Comparison of ENCODE assay signal across 12 cellular contexts in genomic region chr7:43640679-43641078, GRCh38. TPM values are rescaled to one million over a fixed set of nuclear protein-coding genes. Genes with fewer than 3 reads are reported as not detected.
A peak's percentile ranks its signal among the peaks of the same experiment; 100 is the strongest.
DNase-seq lines count a peak whose midpoint lies in the region; ATAC-seq and TF ChIP-seq lines count a peak whose summit lies in the region.
"Had no signal": no experiment of that assay in that cellular context is flagged by ENCODE, and none has a peak within 500 bp of the region (broad histone marks: within the 10 kb centered on the region; RNA-seq: fewer than 3 reads in every experiment).

No MANE protein-coding gene starts in this region.

- H3K4me3 Mint-ChIP-seq in activated CD4-positive, alpha-beta T cell treated with anti-CD3 and anti-CD28 coated beads for 36 hours, result no peak overlapping the region
- H3K4me3 Mint-ChIP-seq: dendritic cell treated with granulocyte-macrophage colony-stimulating factor and Interleukin-4, amounts not matched to agents 40 ng/mL and 50 ng/mL, for 4 days had no signal

- TF ChIP-seq EP300 in stomach (IDR thresholded peaks at IDR 0.05), result no peak

- CTCF ChIA-PET in activated CD4-positive, alpha-beta T cell treated with anti-CD3 and anti-CD28 coated beads for 36 hours (lab: Charles Lee), result interaction anchor here (0.6 to 5.9 kb wide), 7 partner anchors 7 to 198 kb away, joined by 3 to 23 read pairs (median 6); partner anchors contain the start of gene STK17A

- intact Hi-C loops in activated CD4-positive, alpha-beta T cell treated with anti-CD3 and anti-CD28 coated beads for 36 hours (cut with DNase I, micrococcal nuclease), result no loop called here
- intact Hi-C loops in right lobe of liver (cut with DNase I) (no loop called here), stomach (cut with DNase I; ENCODE audit: low total_unique reads) (no loop called here)

- TF ChIP-seq POLR2A in right lobe of liver (IDR thresholded peaks at IDR 0.05) (no peak), stomach (IDR thresholded peaks at IDR 0.05) (no peak)

- H3K36me3 ChIP-seq in right lobe of liver (peaks cover 0 to 6% (median 0%) of the 10 kb centered on the region in 4 donors), stomach (peaks cover 9 to 61% (median 43%) of the 10 kb centered on the region in 4 donors)

- peak overlapping the region; percentile 76 for H3K27ac Mint-ChIP-seq in activated CD4-positive, alpha-beta T cell treated with anti-CD3 and anti-CD28 coated beads for 36 hours
- H3K27ac Mint-ChIP-seq: dendritic cell treated with granulocyte-macrophage colony-stimulating factor and Interleukin-4, amounts not matched to agents 40 ng/mL and 50 ng/mL, for 4 days had no signal

- H3K4me3 ChIP-seq in right lobe of liver (no peak overlapping the region), stomach (no peak overlapping the region)
- H3K4me3 ChIP-seq: A549 had no signal

- peaks cover 81% of the 10 kb centered on the region for H3K36me3 Mint-ChIP-seq in activated CD4-positive, alpha-beta T cell treated with anti-CD3 and anti-CD28 coated beads for 36 hours (ENCODE audit: low read depth)

- H3K9me3 Mint-ChIP-seq in activated CD4-positive, alpha-beta T cell treated with anti-CD3 and anti-CD28 coated beads for 36 hours (ENCODE audit: low read depth), result no peaks in the 10 kb centered on the region
- H3K9me3 Mint-ChIP-seq: dendritic cell treated with granulocyte-macrophage colony-stimulating factor and Interleukin-4, amounts not matched to agents 40 ng/mL and 50 ng/mL, for 4 days; IgD-negative memory B cell had no signal

- ATAC-seq in activated CD4-positive, alpha-beta T cell treated with anti-CD3 and anti-CD28 coated beads for 36 hours, result no peak
- ATAC-seq in right lobe of liver, result peak in 2 of 4 donors; percentile 19 to 55

- POLR2A ChIA-PET in activated CD4-positive, alpha-beta T cell treated with anti-CD3 and anti-CD28 coated beads for 36 hours (lab: Charles Lee), result interaction anchor here (1.1 to 1.3 kb wide), 2 partner anchors 12 to 95 kb away, joined by 3 to 4 read pairs; no protein-coding TSS in a partner anchor

- peak overlapping the region; percentile 22 for H3K27ac ChIP-seq in angular gyrus (ENCODE audit: low read depth, low read length)
- H3K27ac ChIP-seq in right lobe of liver, result peak overlapping the region; percentile 27 to 44 (median 41)
- peak overlapping the region in 4 of 5 donors; percentile 55 to 81 (median 61) for H3K27ac ChIP-seq in stomach

- H3K9me3 ChIP-seq in right lobe of liver, result no peaks in the 10 kb centered on the region
- H3K9me3 ChIP-seq in stomach, result no peaks in the 10 kb centered on the region
- H3K9me3 ChIP-seq: A549 had no signal

- TF ChIP-seq CTCF in right lobe of liver (IDR thresholded peaks at IDR 0.05) (no peak), stomach (IDR thresholded peaks at IDR 0.05) (no peak)

- 39% methylated on average over 3 of the region's 3 CpGs for WGBS in right lobe of liver (ENCODE audit: insufficient coverage, low coverage, low lambda C conversion rate, missing lambda C conversion rate)
- 95 to 98% (median 97%) methylated on average over 3 of the region's 3 CpGs for WGBS in stomach, 5 donors

- no peak for DNase-seq in activated CD4-positive, alpha-beta T cell treated with anti-CD3 and anti-CD28 coated beads for 36 hours
- no peak for DNase-seq in activated CD4-positive, alpha-beta T cell treated with anti-CD3 and anti-CD28 coated beads, Interleukin-2, amount 50 U/mL, for 1 hour
- DNase-seq in right lobe of liver (no peak), stomach (no peak), DMS114 treated with DMSO at 0.1 percent for 48 hours (lab: John Stamatoyannopoulos, UW; ENCODE audit: unreplicated experiment) (no peak), HCEC 1CT (no peak)
- DNase-seq in stimulated activated CD4-positive, alpha-beta T cell treated with anti-CD3 and anti-CD28 coated beads, Interleukin-4, amount 100 ng/mL, for 24 hours, result no peak
- DNase-seq: occipital lobe had no signal

- peaks cover 92% of the 10 kb centered on the region for H3K4me1 Mint-ChIP-seq in activated CD4-positive, alpha-beta T cell treated with anti-CD3 and anti-CD28 coated beads for 36 hours

- no peaks in the 10 kb centered on the region for H3K27me3 ChIP-seq in right lobe of liver
- no peaks in the 10 kb centered on the region for H3K27me3 ChIP-seq in stomach

- H3K4me1 ChIP-seq in right lobe of liver (peaks cover 0 to 23% (median 10%) of the 10 kb centered on the region in 4 donors), stomach (peaks cover 17 to 59% (median 27%) of the 10 kb centered on the region in 4 donors)

- H3K27me3 Mint-ChIP-seq in activated CD4-positive, alpha-beta T cell treated with anti-CD3 and anti-CD28 coated beads for 36 hours, result no peaks in the 10 kb centered on the region
- H3K27me3 Mint-ChIP-seq: dendritic cell treated with granulocyte-macrophage colony-stimulating factor and Interleukin-4, amounts not matched to agents 40 ng/mL and 50 ng/mL, for 4 days; IgD-negative memory B cell had no signal

RNA-seq across cellular contexts. Expression of gene STK17A, which starts 57.8 kb away (rescaled TPM):
- 10 to 100 TPM; 43.2 to 50.9 TPM for total RNA-seq in activated CD4-positive, alpha-beta T cell treated with anti-CD3 and anti-CD28 coated beads for 36 hours
- total RNA-seq in right lobe of liver, result 10 to 100 TPM in 3 of 6 experiments, 1 to 10 TPM in 3; 1.7 to 20.9 (median 7.9) TPM
- 10 to 100 TPM; 18.5 to 33.0 (median 30.8) TPM for total RNA-seq in stomach
- polyA plus RNA-seq in stomach, result 10 to 100 TPM in 2 of 3 donors, 1 to 10 TPM in 1; 6.3 to 32.4 (median 19.2) TPM
